ENCODE assay signal across 12 cellular contexts in genomic region chr3:182913889-182914288, GRCh38.
DNase-seq lines count a peak whose midpoint lies in the region; ATAC-seq and TF ChIP-seq lines count a peak whose summit lies in the region.
"Had no signal": no experiment of that assay in that cellular context is flagged by ENCODE, and none has a peak within 500 bp of the region (broad histone marks: within the 10 kb centered on the region; RNA-seq: fewer than 3 reads in every experiment).

No MANE protein-coding gene starts in this region.

- intact Hi-C loops in ovary (cut with DNase I) (no loop called here), adrenal gland (cut with DNase I) (no loop called here)

- no peak for TF ChIP-seq EP300 in ovary (IDR thresholded peaks at IDR 0.05)

- TF ChIP-seq CTCF in ovary (IDR thresholded peaks at IDR 0.05) (no peak), adrenal gland (IDR thresholded peaks at IDR 0.05) (no peak)

- ATAC-seq in GM18517 (IDR thresholded peaks at IDR 0.05; ENCODE audit: unreplicated experiment), result peak; percentile 85
- ATAC-seq in GM21526 (IDR thresholded peaks at IDR 0.05; ENCODE audit: low FRiP score, unreplicated experiment), result peak; percentile 78
- ATAC-seq in HG03565 (IDR thresholded peaks at IDR 0.05; ENCODE audit: unreplicated experiment), result peak; percentile 79
- peak; percentile 83 for ATAC-seq in esophagus mucosa

- no peak for TF ChIP-seq POLR2A in ovary (IDR thresholded peaks at IDR 0.05)
- no peak for TF ChIP-seq POLR2A in adrenal gland (IDR thresholded peaks at IDR 0.05)

- no peaks in the 10 kb centered on the region for H3K9me3 ChIP-seq in ovary
- H3K9me3 ChIP-seq in adrenal gland (replicated peaks in 1 of 3), result no peaks in the 10 kb centered on the region
- H3K9me3 ChIP-seq: thoracic aorta had no signal

- no peaks in the 10 kb centered on the region for H3K36me3 ChIP-seq in ovary
- no peaks in the 10 kb centered on the region for H3K36me3 ChIP-seq in adrenal gland (replicated peaks in 1 of 2)

- H3K27me3 ChIP-seq in ovary (no peaks in the 10 kb centered on the region), adrenal gland (no peaks in the 10 kb centered on the region)

- H3K4me1 ChIP-seq in ovary (ENCODE audit: insufficient read depth) (no peaks in the 10 kb centered on the region), adrenal gland (replicated peaks in 1 of 2) (no peaks in the 10 kb centered on the region)
- H3K4me1 ChIP-seq: parathyroid adenoma had no signal

- no peak overlapping the region for H3K4me3 ChIP-seq in ovary
- no peak overlapping the region for H3K4me3 ChIP-seq in adrenal gland
- H3K4me3 ChIP-seq: thoracic aorta had no signal

- H3K27ac ChIP-seq in ovary (no peak overlapping the region), adrenal gland (no peak overlapping the region)
- H3K27ac ChIP-seq: epithelial cell of prostate, HL-60, parathyroid adenoma, thoracic aorta had no signal

- WGBS in ovary, 3 donors, result 76 to 82% (median 78%) methylated on average over 4 of the region's 4 CpGs
- WGBS in adrenal gland, 4 donors, result 73 to 93% (median 82%) methylated on average over 4 of the region's 4 CpGs

- no peak for DNase-seq in SW480 (ENCODE audit: low spot score)
- no peak for DNase-seq in hippocampal formation (lab: John Stamatoyannopoulos, UW)
- DNase-seq in ovary, result no peak
- no peak for DNase-seq in adrenal gland
